In the genomic region with DNA sequence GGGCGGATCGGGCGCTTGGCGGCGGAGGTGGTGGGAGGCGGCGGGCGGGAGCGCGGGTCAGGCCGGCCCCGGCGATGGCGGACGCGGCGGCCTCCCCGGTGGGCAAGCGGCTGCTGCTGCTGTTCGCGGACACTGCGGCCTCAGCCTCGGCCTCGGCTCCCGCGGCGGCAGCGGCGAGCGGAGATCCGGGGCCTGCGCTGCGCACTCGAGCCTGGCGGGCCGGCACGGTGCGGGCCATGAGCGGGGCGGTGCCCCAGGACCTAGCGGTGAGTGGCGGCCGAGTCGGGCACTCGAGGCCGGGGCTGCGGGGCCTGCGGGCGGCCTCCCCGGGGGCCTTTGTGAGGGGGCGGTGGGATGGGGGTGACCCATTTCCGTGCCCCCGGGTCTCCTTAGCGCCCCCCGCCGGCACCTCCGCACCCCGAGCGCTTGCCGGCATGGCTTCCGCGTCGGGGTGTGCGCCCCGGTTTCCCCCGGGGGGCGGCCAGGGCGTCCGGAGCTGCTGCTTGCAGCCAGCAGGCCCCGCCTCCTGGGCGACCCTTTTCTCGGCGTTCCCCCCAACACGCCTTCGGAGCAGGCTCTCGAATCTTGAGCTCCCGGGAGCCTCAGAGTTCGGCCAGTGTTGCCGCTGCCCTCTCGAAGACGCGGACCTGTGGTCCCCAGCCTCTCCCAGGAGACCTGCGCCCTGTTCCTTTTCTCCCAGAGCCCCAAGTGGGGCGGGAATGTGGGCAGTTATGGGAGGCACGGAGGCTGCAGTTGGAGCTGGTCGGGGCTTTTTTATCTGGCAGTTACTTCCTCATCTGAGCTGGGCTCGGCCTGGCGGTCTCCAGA, we compare ENCODE assay signal across 8 cellular contexts. TPM values are rescaled to one million over a fixed set of nuclear protein-coding genes. Genes with fewer than 3 reads are reported as not detected.
DNase-seq lines count a peak whose midpoint lies in the region; ATAC-seq lines count a peak whose summit lies in the region.

No MANE protein-coding gene starts in this region.

- no peaks in the 10 kb centered on the region for H3K27me3 ChIP-seq in mesendoderm (ENCODE audit: insufficient read depth, low read length, poor library complexity)

- H4K5ac ChIP-seq in mesendoderm (ENCODE audit: low read length), result no peak overlapping the region

- no peak overlapping the region for H2BK15ac ChIP-seq in mesendoderm (replicated peaks; ENCODE audit: low read depth)

- peaks cover 5% of the 10 kb centered on the region for H3K79me1 ChIP-seq in mesendoderm (ENCODE audit: low read length)

- peaks cover 8% of the 10 kb centered on the region for H3K4me1 ChIP-seq in mesendoderm (ENCODE audit: control insufficient read depth, low read depth, low read length)

- peaks cover 30% of the 10 kb centered on the region for H3K4me1 Mint-ChIP-seq in activated CD4-positive, alpha-beta memory T cell treated with anti-CD3 and anti-CD28 coated beads for 36 hours (ENCODE audit: low read depth)

- CTCF ChIA-PET in activated CD4-positive, alpha-beta memory T cell treated with anti-CD3 and anti-CD28 coated beads for 36 hours (lab: Charles Lee), result interaction anchor here (0.6 to 5.8 kb wide), 55 partner anchors 8 to 598 kb away, joined by 3 to 192 read pairs (median 4); a partner anchor contains a TSS

- peak overlapping the region; percentile 95 for H3K27ac ChIP-seq in mesendoderm (ENCODE audit: low read depth, low read length)

- H3K4me3 ChIP-seq in mesendoderm (ENCODE audit: low read length), result peak overlapping the region; percentile 92

- H3K4ac ChIP-seq in mesendoderm (ENCODE audit: low read depth, low read length), result peak overlapping the region; percentile 98

- H3K56ac ChIP-seq in mesendoderm (ENCODE audit: low read length), result peak overlapping the region; percentile 95

- H3K4me3 Mint-ChIP-seq in activated CD4-positive, alpha-beta memory T cell treated with anti-CD3 and anti-CD28 coated beads for 36 hours, result peak overlapping the region; percentile 91

- no peak overlapping the region for H2BK5ac ChIP-seq in mesendoderm (ENCODE audit: low read length)

- peaks cover 12% of the 10 kb centered on the region for H3K9me3 Mint-ChIP-seq in activated CD4-positive, alpha-beta memory T cell treated with anti-CD3 and anti-CD28 coated beads for 36 hours

- peaks cover 39% of the 10 kb centered on the region for H3K79me2 ChIP-seq in mesendoderm (ENCODE audit: control insufficient read depth, insufficient read depth, low read length)

- no peak overlapping the region for H2AK5ac ChIP-seq in mesendoderm (ENCODE audit: low read length)

- ATAC-seq in HG02763 (IDR thresholded peaks at IDR 0.05; ENCODE audit: unreplicated experiment), result peak; percentile 38

- H3K36me3 ChIP-seq in mesendoderm (ENCODE audit: control insufficient read depth, insufficient read depth, low read length), result peaks cover 5% of the 10 kb centered on the region

- peak overlapping the region; percentile 88 for H4K8ac ChIP-seq in mesendoderm (ENCODE audit: low read depth, low read length)

- no CpG with 5 or more reads among the region's 88 CpGs for WGBS in mesendoderm (ENCODE audit: extremely low coverage, insufficient coverage, low lambda C conversion rate)

- peaks cover 13% of the 10 kb centered on the region for H3K36me3 Mint-ChIP-seq in activated CD4-positive, alpha-beta memory T cell treated with anti-CD3 and anti-CD28 coated beads for 36 hours

- H3K9ac ChIP-seq in mesendoderm (ENCODE audit: low read length), result peak overlapping the region; percentile 94

- intact Hi-C loops in activated CD4-positive, alpha-beta memory T cell treated with anti-CD3 and anti-CD28 coated beads for 36 hours (cut with micrococcal nuclease), result loop anchor here (1.0 to 10.0 kb wide), 4 partner anchors 15 to 318 kb away; a partner anchor contains a TSS

- H3K23ac ChIP-seq in mesendoderm (ENCODE audit: low read length), result peak overlapping the region; percentile 85

- H3K27me3 Mint-ChIP-seq in activated CD4-positive, alpha-beta memory T cell treated with anti-CD3 and anti-CD28 coated beads for 36 hours, result no peaks in the 10 kb centered on the region

- peak overlapping the region; percentile 91 for H3K27ac Mint-ChIP-seq in activated CD4-positive, alpha-beta memory T cell treated with anti-CD3 and anti-CD28 coated beads for 36 hours

- POLR2A ChIA-PET in activated CD4-positive, alpha-beta memory T cell treated with anti-CD3 and anti-CD28 coated beads for 36 hours (lab: Charles Lee), result interaction anchor here (0.6 to 8.9 kb wide), 11 partner anchors 8 to 190 kb away, joined by 3 to 105 read pairs (median 4); a partner anchor contains a TSS

- peak overlapping the region; percentile 69 for H2BK120ac ChIP-seq in mesendoderm (ENCODE audit: low read depth, low read length)

- H3K4me2 ChIP-seq in mesendoderm (ENCODE audit: low read length), result peak overlapping the region; percentile 34

- peak; percentile 6 to 13 for DNase-seq in NCI-H187 (lab: John Stamatoyannopoulos, UW)
- DNase-seq in NCI-H187 treated with DMSO at 0.1 percent for 48 hours (lab: John Stamatoyannopoulos, UW), result no peak
- DNase-seq in NCI-H2227 treated with DMSO at 0.1 percent for 48 hours (lab: John Stamatoyannopoulos, UW), result peak; percentile 26
- DNase-seq in activated CD4-positive, alpha-beta memory T cell treated with anti-CD3 and anti-CD28 coated beads for 36 hours, result peak; percentile 77
- DNase-seq in effector CD8-positive, alpha-beta T cell (lab: John Stamatoyannopoulos, UW), result peak; percentile 66
- DNase-seq in mesendoderm, result peak; percentile 82
- DNase-seq in stimulated activated CD8-positive, alpha-beta memory T cell treated with anti-CD3 and anti-CD28 coated beads, Interleukin-15, amount 100 ng/mL, for 24 hours (ENCODE audit: low read depth), result peak; percentile 48

- H3K18ac ChIP-seq in mesendoderm (ENCODE audit: low read length), result peak overlapping the region; percentile 100

RNA-seq across cellular contexts. Expression of a gene that starts 0.5 kb away (rescaled TPM):
- total RNA-seq in activated CD4-positive, alpha-beta memory T cell treated with anti-CD3 and anti-CD28 coated beads for 36 hours, result 10 to 100 TPM; 38.6 to 39.6 TPM
- polyA plus RNA-seq in mesendoderm (2013, experiment 1 of 2), result 28.6 TPM
- 27.5 TPM for polyA plus RNA-seq in mesendoderm (2013, experiment 2 of 2)

RNA-seq across cellular contexts. Expression of a gene that starts 14.9 kb away (rescaled TPM):
- total RNA-seq in activated CD4-positive, alpha-beta memory T cell treated with anti-CD3 and anti-CD28 coated beads for 36 hours, result 10 to 100 TPM; 17.2 to 19.2 TPM
- polyA plus RNA-seq in mesendoderm (2013, experiment 1 of 2), result 42.5 TPM
- 43.7 TPM for polyA plus RNA-seq in mesendoderm (2013, experiment 2 of 2)

RNA-seq across cellular contexts. Expression of a gene that starts 21.3 kb away (rescaled TPM):
- total RNA-seq in activated CD4-positive, alpha-beta memory T cell treated with anti-CD3 and anti-CD28 coated beads for 36 hours, result 10 to 100 TPM; 19.1 to 19.2 TPM
- polyA plus RNA-seq in mesendoderm (2013, experiment 1 of 2), result 25.5 TPM
- polyA plus RNA-seq in mesendoderm (2013, experiment 2 of 2), result 25.5 TPM
